Comparison of ENCODE assay signal across 18 cellular contexts in genomic region chr1:30533796-30534550, GRCh38.
DNase-seq lines count a peak whose midpoint lies in the region; ATAC-seq, FAIRE-seq and TF ChIP-seq lines count a peak whose summit lies in the region.
"Had no signal": no experiment of that assay in that cellular context is flagged by ENCODE, and none has a peak within 500 bp of the region (broad histone marks: within the 10 kb centered on the region; RNA-seq: fewer than 3 reads in every experiment).

No MANE protein-coding gene starts in this region.

- TF ChIP-seq EP300 in K562 (IDR thresholded peaks at IDR 0.05; ENCODE audit: low read length) (no peak), stomach (IDR thresholded peaks at IDR 0.05) (no peak)

- no peaks in the 10 kb centered on the region for H3K9me1 ChIP-seq in K562 (ENCODE audit: control insufficient read depth, insufficient read depth, low read length)

- H3K4me1 ChIP-seq in K562 (replicated peaks in 1 of 2; ENCODE audit: control insufficient read depth in 2 of 2, insufficient read depth in 2 of 2, low read length in 2 of 2) (no peaks in the 10 kb centered on the region), stomach (no peaks in the 10 kb centered on the region)
- H3K4me1 ChIP-seq: Caco-2 had no signal

- H3K9ac ChIP-seq in K562 (ENCODE audit: insufficient read depth in 1 of 2, low read depth in 2 of 2, low read length in 2 of 2), result no peak overlapping the region
- H3K9ac ChIP-seq: GM23248 had no signal

- whole genome bisulfite sequencing in K562 (ENCODE audit: insufficient coverage, low coverage, missing lambda C conversion rate), result 0% methylated on average over 6 of the region's 6 CpGs
- 59 to 71% (median 69%) methylated on average over 6 of the region's 6 CpGs for WGBS in stomach, 5 donors

- no peaks in the 10 kb centered on the region for H4K20me1 ChIP-seq in K562 (replicated peaks; ENCODE audit: control insufficient read depth, insufficient read depth, low read length)

- H3K79me2 ChIP-seq in K562 (ENCODE audit: control insufficient read depth, insufficient read depth, low read length), result no peaks in the 10 kb centered on the region

- FAIRE-seq in K562 (lab: Jason Lieb, UNC), result no peak
- FAIRE-seq: G401.6, GM12892, GM19239, H1 had no signal

- no peaks in the 10 kb centered on the region for H3K36me3 Mint-ChIP-seq in activated CD8-positive, alpha-beta memory T cell treated with anti-CD3 and anti-CD28 coated beads, Interleukin-2, amount 10 ng/mL, durations not matched to agents 7 days and 5 days
- H3K36me3 Mint-ChIP-seq: CD4-positive, alpha-beta memory T cell had no signal

- POLR2A ChIA-PET in K562 (lab: Yijun Ruan, JAX), result interaction anchor here (0.5 to 1.4 kb wide), 4 partner anchors 9 to 387 kb away, joined by 3 to 4 read pairs (median 3); no protein-coding TSS in a partner anchor

- H3K27ac ChIP-seq in K562 (ENCODE audit: extremely low read depth, low read depth, low read length), result no peak overlapping the region
- no peak overlapping the region for H3K27ac ChIP-seq in stomach
- H3K27ac ChIP-seq: GM23248 had no signal

- H3K4me3 Mint-ChIP-seq in activated CD8-positive, alpha-beta memory T cell treated with anti-CD3 and anti-CD28 coated beads, Interleukin-2, amount 10 ng/mL, durations not matched to agents 7 days and 5 days, result no peak overlapping the region
- H3K4me3 Mint-ChIP-seq: CD4-positive, alpha-beta memory T cell had no signal

- no peaks in the 10 kb centered on the region for H3K4me1 Mint-ChIP-seq in activated CD8-positive, alpha-beta memory T cell treated with anti-CD3 and anti-CD28 coated beads, Interleukin-2, amount 10 ng/mL, durations not matched to agents 7 days and 5 days
- H3K4me1 Mint-ChIP-seq: CD4-positive, alpha-beta memory T cell had no signal

- no peak for TF ChIP-seq POLR2A in K562 (conservative IDR thresholded peaks at IDR 0.05)
- TF ChIP-seq POLR2A in stomach (IDR thresholded peaks at IDR 0.05), result no peak

- no peak for ATAC-seq in activated CD8-positive, alpha-beta memory T cell treated with anti-CD3 and anti-CD28 coated beads, Interleukin-2, amount 10 ng/mL, durations not matched to agents 7 days and 5 days
- ATAC-seq in K562, result no peak
- ATAC-seq in left lobe of liver, result no peak
- ATAC-seq in GM18909 (IDR thresholded peaks at IDR 0.05; ENCODE audit: poor library complexity, unreplicated experiment), result no peak

- H3K27me3 ChIP-seq in K562 (ENCODE audit: control insufficient read depth in 2 of 2, insufficient read depth in 2 of 2, low read length in 2 of 2), result no peaks in the 10 kb centered on the region; a peak in 1 of 5 replicates
- peaks cover 0 to 15% (median 0%) of the 10 kb centered on the region in 3 donors for H3K27me3 ChIP-seq in stomach

- H3K9me3 ChIP-seq in K562 (replicated peaks; ENCODE audit: control insufficient read depth, insufficient read depth, low read depth, low read length) (no peaks in the 10 kb centered on the region), stomach (peaks cover 0 to 4% (median 1%) of the 10 kb centered on the region in 4 donors)
- H3K9me3 ChIP-seq: Caco-2 had no signal

- H3K27me3 Mint-ChIP-seq in activated CD8-positive, alpha-beta memory T cell treated with anti-CD3 and anti-CD28 coated beads, Interleukin-2, amount 10 ng/mL, durations not matched to agents 7 days and 5 days, result peaks cover 11% of the 10 kb centered on the region

- in situ Hi-C loops in K562 (cut with MboI), result no loop called here

- no peak overlapping the region for H3K4me3 ChIP-seq in K562
- no peak overlapping the region for H3K4me3 ChIP-seq in stomach
- H3K4me3 ChIP-seq: GM23248 had no signal

- no peak overlapping the region for H2AFZ ChIP-seq in K562 (ENCODE audit: low read depth, low read length)
- H2AFZ ChIP-seq: GM23248 had no signal

- H3K36me3 ChIP-seq in K562 (ENCODE audit: control insufficient read depth, insufficient read depth, low read length) (no peaks in the 10 kb centered on the region), stomach (no peaks in the 10 kb centered on the region)

- H3K4me2 ChIP-seq in K562 (ENCODE audit: insufficient read depth, low read length), result no peak overlapping the region

- intact Hi-C loops in K562 (cut with micrococcal nuclease) (no loop called here), stomach (cut with DNase I; ENCODE audit: low total_unique reads) (no loop called here)

- no TSS peak for BruUV-seq in K562 (replicated peaks; lab: Mats Ljungman, UMichigan)

- H3K9me3 Mint-ChIP-seq in activated CD8-positive, alpha-beta memory T cell treated with anti-CD3 and anti-CD28 coated beads, Interleukin-2, amount 10 ng/mL, durations not matched to agents 7 days and 5 days (ENCODE audit: low read depth), result no peaks in the 10 kb centered on the region
- H3K9me3 Mint-ChIP-seq: CD4-positive, alpha-beta memory T cell had no signal

- TF ChIP-seq CTCF in K562 (IDR thresholded peaks at IDR 0.05 in 2 of 3, conservative IDR thresholded peaks at IDR 0.05 in 1 of 3; ENCODE audit: insufficient read depth in 2 of 3, low read depth in 1 of 3, low read length in 3 of 3) (no peak), stomach (IDR thresholded peaks at IDR 0.05) (no peak)

- no peak for TF ChIP-seq RAD21 in K562 (CRISPR knock-in tag; conservative IDR thresholded peaks at IDR 0.05 in 1 of 2, IDR thresholded peaks at IDR 0.05 in 1 of 2)

- H3K27ac Mint-ChIP-seq in activated CD8-positive, alpha-beta memory T cell treated with anti-CD3 and anti-CD28 coated beads, Interleukin-2, amount 10 ng/mL, durations not matched to agents 7 days and 5 days, result no peak overlapping the region
- H3K27ac Mint-ChIP-seq: CD4-positive, alpha-beta memory T cell had no signal

- CTCF ChIA-PET in activated CD8-positive, alpha-beta memory T cell treated with anti-CD3 and anti-CD28 coated beads, Interleukin-2, amount 10 ng/mL, durations not matched to agents 7 days and 5 days (lab: Charles Lee), result no interaction called here
- CTCF ChIA-PET in K562 (lab: Yijun Ruan, JAX; ENCODE audit: low intra/inter-chr PET ratio), result interaction anchor here (0.7 kb wide), 1 partner anchor 52 kb away, joined by 3 read pairs; no protein-coding TSS in a partner anchor

- peak; percentile 25 for DNase-seq in activated CD8-positive, alpha-beta memory T cell treated with anti-CD3 and anti-CD28 coated beads, Interleukin-2, amount 10 ng/mL, durations not matched to agents 7 days and 5 days
- DNase-seq in activated CD8-positive, alpha-beta memory T cell treated with anti-CD3 and anti-CD28 coated beads, Interleukin-2, amount 50 U/mL, for 4 hours, result no peak
- no peak for DNase-seq in K562 (ENCODE audit: extremely low read depth in 1 of 4, low spot score in 3 of 4)
- peak; percentile 29 for DNase-seq in left lobe of liver (ENCODE audit: low spot score)
- peak; percentile 7 for DNase-seq in stomach
- DNase-seq in COLO668 (lab: John Stamatoyannopoulos, UW; ENCODE audit: unreplicated experiment), result no peak
- DNase-seq: C1 segment of cervical spinal cord; Caco-2; CD4-positive, alpha-beta memory T cell; DND-41; GM23248; H7; HCEC 1CT had no signal

TF ChIP-seq in K562, 482 proteins besides CTCF, POLR2A, EP300 and RAD21:
- peak; percentile 84 for TF ChIP-seq ZFP36 (IDR thresholded peaks at IDR 0.05; ENCODE audit: low read depth, low read length, partially characterized antibody)
- TF ChIP-seq RBM25 (IDR thresholded peaks at IDR 0.05; ENCODE audit: low read depth, low read length, severe bottlenecking), result peak; percentile 23
- TF ChIP-seq FOXJ3 (CRISPR knock-in tag; IDR thresholded peaks at IDR 0.05), result no peak
TF ChIP-seq in K562: peak in this region for 2.

Comparison
In these comparisons a context has a peak if more than half of its experiments do, and no peak if none do; other contexts are left out.
1. DNase-seq: peak in activated CD8-positive, alpha-beta memory T cell treated with anti-CD3 and anti-CD28 coated beads, Interleukin-2, amount 10 ng/mL, durations not matched to agents 7 days and 5 days (single experiment), left lobe of liver (single experiment) and stomach (single experiment); none in activated CD8-positive, alpha-beta memory T cell treated with anti-CD3 and anti-CD28 coated beads, Interleukin-2, amount 50 U/mL, for 4 hours (single experiment), K562 (0 of 4) and COLO668 (single experiment).